In genomic region chr18:3665780-3666525, GRCh38 we compare ENCODE assay signal across 1 cellular context.
TF ChIP-seq lines count a peak whose summit lies in the region.

No MANE protein-coding gene starts in this region.

TF ChIP-seq in HepG2, 621 proteins besides CTCF, POLR2A, EP300 and RAD21 (continued from another document and continues in another):
- TF ChIP-seq KDM3A (CRISPR knock-in tag; IDR thresholded peaks at IDR 0.05; ENCODE audit: low read depth): 0 out of 2 replicates have a peak, but pooled peaks have one; percentile 17
- TF ChIP-seq, protein P1, sequence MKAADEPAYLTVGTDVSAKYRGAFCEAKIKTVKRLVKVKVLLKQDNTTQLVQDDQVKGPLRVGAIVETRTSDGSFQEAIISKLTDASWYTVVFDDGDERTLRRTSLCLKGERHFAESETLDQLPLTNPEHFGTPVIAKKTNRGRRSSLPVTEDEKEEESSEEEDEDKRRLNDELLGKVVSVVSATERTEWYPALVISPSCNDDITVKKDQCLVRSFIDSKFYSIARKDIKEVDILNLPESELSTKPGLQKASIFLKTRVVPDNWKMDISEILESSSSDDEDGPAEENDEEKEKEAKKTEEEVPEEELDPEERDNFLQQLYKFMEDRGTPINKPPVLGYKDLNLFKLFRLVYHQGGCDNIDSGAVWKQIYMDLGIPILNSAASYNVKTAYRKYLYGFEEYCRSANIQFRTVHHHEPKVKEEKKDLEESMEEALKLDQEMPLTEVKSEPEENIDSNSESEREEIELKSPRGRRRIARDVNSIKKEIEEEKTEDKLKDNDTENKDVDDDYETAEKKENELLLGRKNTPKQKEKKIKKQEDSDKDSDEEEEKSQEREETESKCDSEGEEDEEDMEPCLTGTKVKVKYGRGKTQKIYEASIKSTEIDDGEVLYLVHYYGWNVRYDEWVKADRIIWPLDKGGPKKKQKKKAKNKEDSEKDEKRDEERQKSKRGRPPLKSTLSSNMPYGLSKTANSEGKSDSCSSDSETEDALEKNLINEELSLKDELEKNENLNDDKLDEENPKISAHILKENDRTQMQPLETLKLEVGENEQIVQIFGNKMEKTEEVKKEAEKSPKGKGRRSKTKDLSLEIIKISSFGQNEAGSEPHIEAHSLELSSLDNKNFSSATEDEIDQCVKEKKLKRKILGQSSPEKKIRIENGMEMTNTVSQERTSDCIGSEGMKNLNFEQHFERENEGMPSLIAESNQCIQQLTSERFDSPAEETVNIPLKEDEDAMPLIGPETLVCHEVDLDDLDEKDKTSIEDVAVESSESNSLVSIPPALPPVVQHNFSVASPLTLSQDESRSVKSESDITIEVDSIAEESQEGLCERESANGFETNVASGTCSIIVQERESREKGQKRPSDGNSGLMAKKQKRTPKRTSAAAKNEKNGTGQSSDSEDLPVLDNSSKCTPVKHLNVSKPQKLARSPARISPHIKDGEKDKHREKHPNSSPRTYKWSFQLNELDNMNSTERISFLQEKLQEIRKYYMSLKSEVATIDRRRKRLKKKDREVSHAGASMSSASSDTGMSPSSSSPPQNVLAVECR (CRISPR knock-in tag; IDR thresholded peaks at IDR 0.05; ENCODE audit: borderline replicate concordance): peak; percentile 43; the same call in 1 of the 2 replicates
- TF ChIP-seq ATF6 (CRISPR knock-in tag; conservative IDR thresholded peaks at IDR 0.05): no peak
- TF ChIP-seq ZSCAN20 (CRISPR knock-in tag; IDR thresholded peaks at IDR 0.05; ENCODE audit: borderline replicate concordance): peak; percentile 60; the same call in 1 of the 2 replicates
- no peak for TF ChIP-seq ZZZ3 (CRISPR knock-in tag; IDR thresholded peaks at IDR 0.05; ENCODE audit: borderline replicate concordance)
- peak; percentile 68; the same call in 1 of the 2 replicates for TF ChIP-seq ZNF264 (CRISPR knock-in tag; IDR thresholded peaks at IDR 0.05)
- TF ChIP-seq SNAPC2 (CRISPR knock-in tag; IDR thresholded peaks at IDR 0.05): no peak
- TF ChIP-seq RCOR2 (CRISPR knock-in tag; IDR thresholded peaks at IDR 0.05): peak; percentile 69
- TF ChIP-seq SP140L (CRISPR knock-in tag; IDR thresholded peaks at IDR 0.05; ENCODE audit: borderline replicate concordance): no peak
- peak; percentile 51; the same call in 1 of the 2 replicates for TF ChIP-seq MIER3 (CRISPR knock-in tag; IDR thresholded peaks at IDR 0.05; ENCODE audit: borderline replicate concordance)
- no peak for TF ChIP-seq ZNF737 (CRISPR knock-in tag; IDR thresholded peaks at IDR 0.05; ENCODE audit: borderline replicate concordance)
- TF ChIP-seq ZNF143 (CRISPR knock-in tag; IDR thresholded peaks at IDR 0.05): no peak
- TF ChIP-seq, protein P2, sequence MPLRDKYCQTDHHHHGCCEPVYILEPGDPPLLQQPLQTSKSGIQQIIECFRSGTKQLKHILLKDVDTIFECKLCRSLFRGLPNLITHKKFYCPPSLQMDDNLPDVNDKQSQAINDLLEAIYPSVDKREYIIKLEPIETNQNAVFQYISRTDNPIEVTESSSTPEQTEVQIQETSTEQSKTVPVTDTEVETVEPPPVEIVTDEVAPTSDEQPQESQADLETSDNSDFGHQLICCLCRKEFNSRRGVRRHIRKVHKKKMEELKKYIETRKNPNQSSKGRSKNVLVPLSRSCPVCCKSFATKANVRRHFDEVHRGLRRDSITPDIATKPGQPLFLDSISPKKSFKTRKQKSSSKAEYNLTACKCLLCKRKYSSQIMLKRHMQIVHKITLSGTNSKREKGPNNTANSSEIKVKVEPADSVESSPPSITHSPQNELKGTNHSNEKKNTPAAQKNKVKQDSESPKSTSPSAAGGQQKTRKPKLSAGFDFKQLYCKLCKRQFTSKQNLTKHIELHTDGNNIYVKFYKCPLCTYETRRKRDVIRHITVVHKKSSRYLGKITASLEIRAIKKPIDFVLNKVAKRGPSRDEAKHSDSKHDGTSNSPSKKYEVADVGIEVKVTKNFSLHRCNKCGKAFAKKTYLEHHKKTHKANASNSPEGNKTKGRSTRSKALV (CRISPR knock-in tag; IDR thresholded peaks at IDR 0.05): no peak
- TF ChIP-seq ZNF615 (CRISPR knock-in tag; IDR thresholded peaks at IDR 0.05; ENCODE audit: borderline replicate concordance): no peak
- TF ChIP-seq ZNF446 (CRISPR knock-in tag; IDR thresholded peaks at IDR 0.05): no peak
- peak; percentile 71 for TF ChIP-seq ELF3 (CRISPR knock-in tag; IDR thresholded peaks at IDR 0.05)
- TF ChIP-seq YY1 (IDR thresholded peaks at IDR 0.05; ENCODE audit: insufficient read depth, insufficient replicate concordance, low read depth, low read length): peak; percentile 37
- TF ChIP-seq SMAD9 (CRISPR knock-in tag; IDR thresholded peaks at IDR 0.05): no peak
- no peak for TF ChIP-seq MBD4 (IDR thresholded peaks at IDR 0.05; ENCODE audit: borderline replicate concordance, low read length)
- TF ChIP-seq GRHL1 (CRISPR knock-in tag; conservative IDR thresholded peaks at IDR 0.05): no peak
- TF ChIP-seq, protein P3, sequence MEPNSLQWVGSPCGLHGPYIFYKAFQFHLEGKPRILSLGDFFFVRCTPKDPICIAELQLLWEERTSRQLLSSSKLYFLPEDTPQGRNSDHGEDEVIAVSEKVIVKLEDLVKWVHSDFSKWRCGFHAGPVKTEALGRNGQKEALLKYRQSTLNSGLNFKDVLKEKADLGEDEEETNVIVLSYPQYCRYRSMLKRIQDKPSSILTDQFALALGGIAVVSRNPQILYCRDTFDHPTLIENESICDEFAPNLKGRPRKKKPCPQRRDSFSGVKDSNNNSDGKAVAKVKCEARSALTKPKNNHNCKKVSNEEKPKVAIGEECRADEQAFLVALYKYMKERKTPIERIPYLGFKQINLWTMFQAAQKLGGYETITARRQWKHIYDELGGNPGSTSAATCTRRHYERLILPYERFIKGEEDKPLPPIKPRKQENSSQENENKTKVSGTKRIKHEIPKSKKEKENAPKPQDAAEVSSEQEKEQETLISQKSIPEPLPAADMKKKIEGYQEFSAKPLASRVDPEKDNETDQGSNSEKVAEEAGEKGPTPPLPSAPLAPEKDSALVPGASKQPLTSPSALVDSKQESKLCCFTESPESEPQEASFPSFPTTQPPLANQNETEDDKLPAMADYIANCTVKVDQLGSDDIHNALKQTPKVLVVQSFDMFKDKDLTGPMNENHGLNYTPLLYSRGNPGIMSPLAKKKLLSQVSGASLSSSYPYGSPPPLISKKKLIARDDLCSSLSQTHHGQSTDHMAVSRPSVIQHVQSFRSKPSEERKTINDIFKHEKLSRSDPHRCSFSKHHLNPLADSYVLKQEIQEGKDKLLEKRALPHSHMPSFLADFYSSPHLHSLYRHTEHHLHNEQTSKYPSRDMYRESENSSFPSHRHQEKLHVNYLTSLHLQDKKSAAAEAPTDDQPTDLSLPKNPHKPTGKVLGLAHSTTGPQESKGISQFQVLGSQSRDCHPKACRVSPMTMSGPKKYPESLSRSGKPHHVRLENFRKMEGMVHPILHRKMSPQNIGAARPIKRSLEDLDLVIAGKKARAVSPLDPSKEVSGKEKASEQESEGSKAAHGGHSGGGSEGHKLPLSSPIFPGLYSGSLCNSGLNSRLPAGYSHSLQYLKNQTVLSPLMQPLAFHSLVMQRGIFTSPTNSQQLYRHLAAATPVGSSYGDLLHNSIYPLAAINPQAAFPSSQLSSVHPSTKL (CRISPR knock-in tag; IDR thresholded peaks at IDR 0.05): peak; percentile 96
- TF ChIP-seq TARDBP (CRISPR knock-in tag; IDR thresholded peaks at IDR 0.05): 0 out of 2 replicates have a peak, but pooled peaks have one; percentile 20
- no peak for TF ChIP-seq NCOA5 (CRISPR knock-in tag; IDR thresholded peaks at IDR 0.05)
- TF ChIP-seq, protein P4, sequence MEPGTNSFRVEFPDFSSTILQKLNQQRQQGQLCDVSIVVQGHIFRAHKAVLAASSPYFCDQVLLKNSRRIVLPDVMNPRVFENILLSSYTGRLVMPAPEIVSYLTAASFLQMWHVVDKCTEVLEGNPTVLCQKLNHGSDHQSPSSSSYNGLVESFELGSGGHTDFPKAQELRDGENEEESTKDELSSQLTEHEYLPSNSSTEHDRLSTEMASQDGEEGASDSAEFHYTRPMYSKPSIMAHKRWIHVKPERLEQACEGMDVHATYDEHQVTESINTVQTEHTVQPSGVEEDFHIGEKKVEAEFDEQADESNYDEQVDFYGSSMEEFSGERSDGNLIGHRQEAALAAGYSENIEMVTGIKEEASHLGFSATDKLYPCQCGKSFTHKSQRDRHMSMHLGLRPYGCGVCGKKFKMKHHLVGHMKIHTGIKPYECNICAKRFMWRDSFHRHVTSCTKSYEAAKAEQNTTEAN (CRISPR knock-in tag; conservative IDR thresholded peaks at IDR 0.05): peak; percentile 72
- no peak for TF ChIP-seq SMYD3 (CRISPR knock-in tag; IDR thresholded peaks at IDR 0.05)
- TF ChIP-seq KLF11 (CRISPR knock-in tag; IDR thresholded peaks at IDR 0.05): no peak
- 0 out of 2 replicates have a peak, but pooled peaks have one; percentile 69 for TF ChIP-seq ZNF292 (CRISPR knock-in tag; IDR thresholded peaks at IDR 0.05; ENCODE audit: borderline replicate concordance, low read depth)
- TF ChIP-seq ZBTB20 (CRISPR knock-in tag; IDR thresholded peaks at IDR 0.05; ENCODE audit: borderline replicate concordance, low read depth): peak; percentile 48; the same call in 1 of the 2 replicates
- TF ChIP-seq FOXK2 (IDR thresholded peaks at IDR 0.05): no peak
- TF ChIP-seq ZNF34 (CRISPR knock-in tag; IDR thresholded peaks at IDR 0.05; ENCODE audit: borderline replicate concordance): no peak
- TF ChIP-seq ZFP36 (IDR thresholded peaks at IDR 0.05; ENCODE audit: borderline replicate concordance, low read depth, low read length, partially characterized antibody): no peak
- TF ChIP-seq, protein P5, sequence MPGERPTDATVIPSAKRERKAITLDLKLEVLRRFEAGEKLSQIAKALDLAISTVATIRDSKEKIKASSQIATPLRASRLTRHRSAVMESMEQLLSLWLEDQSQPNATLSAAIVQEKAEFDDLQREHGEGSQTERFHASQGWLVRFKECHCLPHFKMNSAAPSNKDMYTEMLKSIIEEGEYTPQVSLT (CRISPR knock-in tag; IDR thresholded peaks at IDR 0.05; ENCODE audit: borderline replicate concordance, low read depth): no peak
- no peak for TF ChIP-seq MLLT10 (CRISPR knock-in tag; IDR thresholded peaks at IDR 0.05)
- no peak; the same call in 1 of the 2 replicates for TF ChIP-seq ZNF746 (CRISPR knock-in tag; IDR thresholded peaks at IDR 0.05)
- TF ChIP-seq DMAP1 (CRISPR knock-in tag; IDR thresholded peaks at IDR 0.05): no peak; the same call in 1 of the 2 replicates
- TF ChIP-seq ZNF337 (CRISPR knock-in tag; IDR thresholded peaks at IDR 0.05; ENCODE audit: borderline replicate concordance, low read depth): no peak
- TF ChIP-seq DRAP1 (CRISPR knock-in tag; IDR thresholded peaks at IDR 0.05): peak; percentile 77; the same call in 1 of the 2 replicates
- no peak for TF ChIP-seq NR1H2 (CRISPR knock-in tag; IDR thresholded peaks at IDR 0.05; ENCODE audit: borderline replicate concordance, low read depth)
- TF ChIP-seq TCF7 (IDR thresholded peaks at IDR 0.05; ENCODE audit: low read depth): peak; percentile 97
- TF ChIP-seq ZFP36L1 (CRISPR knock-in tag; IDR thresholded peaks at IDR 0.05): no peak; the same call in 1 of the 2 replicates
- TF ChIP-seq LBX2 (CRISPR knock-in tag; IDR thresholded peaks at IDR 0.05; ENCODE audit: borderline replicate concordance): no peak
- no peak for TF ChIP-seq ZNF510 (CRISPR knock-in tag; IDR thresholded peaks at IDR 0.05; ENCODE audit: low read depth)
- peak; percentile 86 for TF ChIP-seq HNF4A (CRISPR knock-in tag; IDR thresholded peaks at IDR 0.05)
- TF ChIP-seq RELA (CRISPR knock-in tag; IDR thresholded peaks at IDR 0.05): no peak
- peak; percentile 72 for TF ChIP-seq PPARG (CRISPR knock-in tag; conservative IDR thresholded peaks at IDR 0.05)
- peak; percentile 70; the same call in 1 of the 2 replicates for TF ChIP-seq NFKB2 (CRISPR knock-in tag; IDR thresholded peaks at IDR 0.05; ENCODE audit: borderline replicate concordance)
- TF ChIP-seq HOXA9 (CRISPR knock-in tag; IDR thresholded peaks at IDR 0.05; ENCODE audit: borderline replicate concordance): no peak
- no peak for TF ChIP-seq ZNF17 (CRISPR knock-in tag; IDR thresholded peaks at IDR 0.05)
- TF ChIP-seq, protein P6, sequence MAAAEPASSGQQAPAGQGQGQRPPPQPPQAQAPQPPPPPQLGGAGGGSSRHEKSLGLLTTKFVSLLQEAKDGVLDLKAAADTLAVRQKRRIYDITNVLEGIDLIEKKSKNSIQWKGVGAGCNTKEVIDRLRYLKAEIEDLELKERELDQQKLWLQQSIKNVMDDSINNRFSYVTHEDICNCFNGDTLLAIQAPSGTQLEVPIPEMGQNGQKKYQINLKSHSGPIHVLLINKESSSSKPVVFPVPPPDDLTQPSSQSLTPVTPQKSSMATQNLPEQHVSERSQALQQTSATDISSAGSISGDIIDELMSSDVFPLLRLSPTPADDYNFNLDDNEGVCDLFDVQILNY (CRISPR knock-in tag; conservative IDR thresholded peaks at IDR 0.05): no peak
- peak; percentile 85; the same call in 1 of the 2 replicates for TF ChIP-seq CHD4 (IDR thresholded peaks at IDR 0.05; ENCODE audit: borderline replicate concordance, low read length)
- TF ChIP-seq RFXAP (CRISPR knock-in tag; IDR thresholded peaks at IDR 0.05; ENCODE audit: borderline replicate concordance): peak; percentile 76; the same call in 1 of the 2 replicates
